Comparison of ENCODE assay signal across 11 cellular contexts in genomic region chr12:27583057-27583797, GRCh38. TPM values are rescaled to one million over a fixed set of nuclear protein-coding genes. Genes with fewer than 3 reads are reported as not detected.
A peak's percentile ranks its signal among the peaks of the same experiment; 100 is the strongest.
DNase-seq lines count a peak whose midpoint lies in the region; ATAC-seq, FAIRE-seq and TF ChIP-seq lines count a peak whose summit lies in the region.
"Had no signal": no experiment of that assay in that cellular context is flagged by ENCODE, and none has a peak within 500 bp of the region (broad histone marks: within the 10 kb centered on the region; RNA-seq: fewer than 3 reads in every experiment).

No MANE protein-coding gene starts in this region.

- DNase-seq in GM12878 (ENCODE audit: low read depth, low spot score) (no peak), foreskin fibroblast (peak; percentile 57 to 76), osteoblast (ENCODE audit: insufficient read length, low spot score, missing footprints) (no peak), uterus (no peak), CD1c-positive myeloid dendritic cell (ENCODE audit: extremely low spot score) (no peak)
- no peak for DNase-seq in activated T-cell treated with anti-CD3 and anti-CD28 coated beads, Interleukin-2, amount 50 U/mL, for 4 hours
- DNase-seq: activated CD8-positive, alpha-beta memory T cell treated with anti-CD3 and anti-CD28 coated beads, Interleukin-2, amount 50 U/mL, for 48 hours; NCI-H1092 treated with DMSO at 0.1 percent for 48 hours; stimulated activated naive CD8-positive, alpha-beta T cell treated with anti-CD3 and anti-CD28 coated beads, Interleukin-15, amount 100 ng/mL, for 72 hours had no signal

- no TSS peak for BruUV-seq in GM12878 (replicated peaks; lab: Mats Ljungman, UMichigan)

- no peak for TF ChIP-seq RAD21 in GM12878 (IDR thresholded peaks at IDR 0.05; ENCODE audit: insufficient read depth, low read depth, low read length)

- no peak overlapping the region for H3K9ac ChIP-seq in GM12878 (ENCODE audit: control insufficient read depth, insufficient read depth, low read length)

- no peaks in the 10 kb centered on the region for H3K36me3 ChIP-seq in GM12878 (ENCODE audit: control insufficient read depth in 2 of 2, insufficient read depth in 2 of 2, low read length in 1 of 2)
- peaks cover 28% of the 10 kb centered on the region for H3K36me3 ChIP-seq in osteoblast (ENCODE audit: insufficient read depth, low read length)
- no peaks in the 10 kb centered on the region for H3K36me3 ChIP-seq in uterus

- no peaks in the 10 kb centered on the region for H3K79me2 ChIP-seq in GM12878 (ENCODE audit: control insufficient read depth, insufficient read depth, low read length)
- peaks cover 96% of the 10 kb centered on the region for H3K79me2 ChIP-seq in osteoblast (ENCODE audit: insufficient read depth, low read length)

- no peak for FAIRE-seq in GM12878 (lab: Jason Lieb, UNC)

- in situ Hi-C loops in GM12878 (cut with MboI): no loop called here

- SMC1A ChIA-PET in GM12878 (lab: Charles Lee; ENCODE audit: uncharacterized antibody, unreplicated experiment): no interaction called here

- H3K9me3 ChIP-seq in GM12878 (replicated peaks; ENCODE audit: control insufficient read depth, insufficient read depth, low read length) (no peaks in the 10 kb centered on the region), osteoblast (ENCODE audit: low read depth, low read length) (no peaks in the 10 kb centered on the region), uterus (no peaks in the 10 kb centered on the region)
- H3K9me3 ChIP-seq: SJSA1 had no signal

- no peaks in the 10 kb centered on the region for H3K9me3 Mint-ChIP-seq in activated T-cell treated with anti-CD3 and anti-CD28 coated beads, Interleukin-2, amount 50 U/mL, for 4 hours
- H3K9me3 Mint-ChIP-seq: stimulated activated naive CD8-positive, alpha-beta T cell treated with anti-CD3 and anti-CD28 coated beads, Interleukin-15, amount 100 ng/mL, for 72 hours had no signal

- H3K27me3 Mint-ChIP-seq in activated T-cell treated with anti-CD3 and anti-CD28 coated beads, Interleukin-2, amount 50 U/mL, for 4 hours (ENCODE audit: low read depth): no peaks in the 10 kb centered on the region
- H3K27me3 Mint-ChIP-seq: stimulated activated naive CD8-positive, alpha-beta T cell treated with anti-CD3 and anti-CD28 coated beads, Interleukin-15, amount 100 ng/mL, for 72 hours had no signal

- 81% methylated on average over 3 of the region's 3 CpGs for WGBS in GM12878 (ENCODE audit: insufficient coverage, insufficient replicate concordance, low lambda C conversion rate, missing lambda C conversion rate)

- H3K4me1 Mint-ChIP-seq in activated T-cell treated with anti-CD3 and anti-CD28 coated beads, Interleukin-2, amount 50 U/mL, for 4 hours (ENCODE audit: low read depth): peaks cover 7% of the 10 kb centered on the region

- H4K20me1 ChIP-seq in GM12878 (ENCODE audit: control insufficient read depth, insufficient read depth) (no peaks in the 10 kb centered on the region), osteoblast (ENCODE audit: insufficient read depth, low read length) (peaks cover 5% of the 10 kb centered on the region)

- H2AFZ ChIP-seq in GM12878 (ENCODE audit: control insufficient read depth, low read depth, low read length): no peak overlapping the region
- H2AFZ ChIP-seq in osteoblast (ENCODE audit: low read length): no peak overlapping the region

- no peak for TF ChIP-seq EP300 in GM12878 (IDR thresholded peaks at IDR 0.05; ENCODE audit: borderline replicate concordance in 1 of 2, control insufficient read depth in 1 of 2, low read depth in 2 of 2, low read length in 2 of 2)

- H3K27ac ChIP-seq in GM12878 (ENCODE audit: control insufficient read depth, insufficient read depth) (no peak overlapping the region), osteoblast (ENCODE audit: low read depth, low read length) (peak overlapping the region; percentile 43), uterus (peak overlapping the region; percentile 38 to 59)
- H3K27ac ChIP-seq: SJSA1 had no signal

- ATAC-seq in GM12878 (no peak), HG02970 (IDR thresholded peaks at IDR 0.05; ENCODE audit: low FRiP score, unreplicated experiment) (no peak)
- no peak for ATAC-seq in activated T-cell treated with anti-CD3 and anti-CD28 coated beads, Interleukin-2, amount 50 U/mL, for 4 hours
- ATAC-seq: stimulated activated naive CD8-positive, alpha-beta T cell treated with anti-CD3 and anti-CD28 coated beads, Interleukin-15, amount 100 ng/mL, for 72 hours had no signal

- no peaks in the 10 kb centered on the region for H3K36me3 Mint-ChIP-seq in activated T-cell treated with anti-CD3 and anti-CD28 coated beads, Interleukin-2, amount 50 U/mL, for 4 hours (ENCODE audit: insufficient read depth)

- POLR2A ChIA-PET in GM12878 (lab: Charles Lee): no interaction called here

- RAD21 ChIA-PET in GM12878 (lab: Charles Lee; ENCODE audit: unreplicated experiment): no interaction called here

- peaks cover 32% of the 10 kb centered on the region for H3K4me1 ChIP-seq in GM12878 (ENCODE audit: control insufficient read depth, insufficient read depth, low read length)
- peaks cover 10% of the 10 kb centered on the region for H3K4me1 ChIP-seq in osteoblast (ENCODE audit: insufficient read depth, low read length)
- H3K4me1 ChIP-seq in uterus: peaks cover 0 to 7% of the 10 kb centered on the region in 2 donors

- H3K4me3 Mint-ChIP-seq in activated T-cell treated with anti-CD3 and anti-CD28 coated beads, Interleukin-2, amount 50 U/mL, for 4 hours: no peak overlapping the region
- H3K4me3 Mint-ChIP-seq: stimulated activated naive CD8-positive, alpha-beta T cell treated with anti-CD3 and anti-CD28 coated beads, Interleukin-15, amount 100 ng/mL, for 72 hours had no signal

- no peak overlapping the region for H3K4me2 ChIP-seq in GM12878 (ENCODE audit: control insufficient read depth, insufficient read depth)
- no peak overlapping the region for H3K4me2 ChIP-seq in osteoblast (ENCODE audit: insufficient read depth, low read length)

- TF ChIP-seq CTCF in GM12878 (IDR thresholded peaks at IDR 0.05 in 2 of 3, conservative IDR thresholded peaks at IDR 0.05 in 1 of 3; ENCODE audit: control insufficient read depth in 2 of 3, extremely low read depth in 1 of 3, insufficient read depth in 1 of 3, low read depth in 3 of 3, low read length in 3 of 3): no peak
- no peak for TF ChIP-seq CTCF in foreskin fibroblast (IDR thresholded peaks at IDR 0.05; ENCODE audit: low read depth, low read length)
- TF ChIP-seq CTCF in osteoblast (IDR thresholded peaks at IDR 0.05; ENCODE audit: extremely low read depth, low read depth, low read length): no peak
- TF ChIP-seq CTCF in uterus (IDR thresholded peaks at IDR 0.05): no peak

- H3K27me3 ChIP-seq in GM12878 (replicated peaks in 1 of 2; ENCODE audit: control insufficient read depth in 2 of 2, insufficient read depth in 2 of 2, low read length in 1 of 2) (no peaks in the 10 kb centered on the region), osteoblast (ENCODE audit: insufficient read depth, low read length) (no peaks in the 10 kb centered on the region), uterus (no peaks in the 10 kb centered on the region)
- H3K27me3 ChIP-seq: SJSA1 had no signal

- intact Hi-C loops in GM12878 (cut with micrococcal nuclease; ENCODE audit: unreplicated experiment) (no loop called here), uterus (cut with DNase I; ENCODE audit: low total_unique reads) (no loop called here)

- CTCF ChIA-PET in GM12878 (lab: Yijun Ruan, JAX): no interaction called here

- H3K4me3 ChIP-seq in GM12878: no peak overlapping the region
- H3K4me3 ChIP-seq in foreskin fibroblast (ENCODE audit: low read depth in 1 of 2, low read length in 2 of 2): no peak overlapping the region
- H3K4me3 ChIP-seq in osteoblast (ENCODE audit: insufficient read depth, low read length): no peak overlapping the region
- no peak overlapping the region for H3K4me3 ChIP-seq in uterus
- H3K4me3 ChIP-seq: SJSA1 had no signal

- TF ChIP-seq POLR2A in GM12878 (IDR thresholded peaks at IDR 0.05; ENCODE audit: low read depth, low read length) (no peak), uterus (IDR thresholded peaks at IDR 0.05) (no peak)

TF ChIP-seq in GM12878, 131 proteins besides CTCF, POLR2A, EP300 and RAD21 (continues in another document):
- no peak for TF ChIP-seq PAX8 (IDR thresholded peaks at IDR 0.05)
- no peak for TF ChIP-seq TCF3 (IDR thresholded peaks at IDR 0.05; ENCODE audit: borderline replicate concordance, insufficient read depth, low read depth, low read length)
- TF ChIP-seq SREBF2 (IDR thresholded peaks at IDR 0.05; ENCODE audit: low read length): no peak
- TF ChIP-seq SIX5 (IDR thresholded peaks at IDR 0.05; ENCODE audit: low read depth, low read length, severe bottlenecking): peak; percentile 2
- TF ChIP-seq RUNX3 (IDR thresholded peaks at IDR 0.05; ENCODE audit: low read length): peak; percentile 89
- no peak for TF ChIP-seq ELK1 (IDR thresholded peaks at IDR 0.05; ENCODE audit: low read depth, low read length)

RNA-seq across cellular contexts. Expression of gene PPFIBP1, which starts 59.2 kb away (rescaled TPM):
- total RNA-seq in GM12878 (2013; cell fraction: nucleolus; rRNA removed): 239 and 251 TPM in 2 replicates
- total RNA-seq in GM12878 (2014; rRNA removed): 3.8 and 4.7 TPM in 2 replicates
- total RNA-seq in GM12878 (2014; rRNA removed; fragmentation: Illumina TruSeq; extraction: Trizol): 2.6 and 3.8 TPM in 2 replicates
- 3.8 and 4.2 TPM in 2 replicates for total RNA-seq in GM12878 (2021)
- 10.0 TPM for polyA plus RNA-seq in GM12878 (2011; ENCODE audit: low read depth)
- polyA plus RNA-seq in GM12878 (2011; rRNA removed): 7.8 and 9.4 TPM in 2 replicates
- 3.5 and 3.6 TPM in 2 replicates for polyA plus RNA-seq in GM12878 (2011; cell fraction: cytosol; rRNA removed)
- polyA plus RNA-seq in GM12878 (2011; cell fraction: nucleus; rRNA removed): 9.8 and 10.8 TPM in 2 replicates
- 11.3 and 22.7 TPM in 2 replicates for polyA plus RNA-seq in GM12878 (2012)
- polyA plus RNA-seq in GM12878 (2014; fragmentation: Illumina TruSeq; extraction: Trizol): 3.5 and 4.7 TPM in 2 replicates
- under 1 TPM; 0.47 to 0.55 TPM for polyA plus RNA-seq in GM12878 (2014; fragmentation: Nextera tagmentation; extraction: Ambion mirVana)
- polyA plus RNA-seq in GM12878 (2014; rRNA removed): 1.9 and 2.8 TPM in 2 replicates
- polyA plus RNA-seq in GM12878 (2016; fragmentation: Nextera tagmentation; extraction: Ambion mirVana): 1 to 10 TPM; 4.7 to 6.8 TPM
- polyA minus RNA-seq in GM12878 (2011; rRNA and poly(A)+ RNA removed): 12.4 and 14.4 TPM in 2 replicates
- polyA minus RNA-seq in GM12878 (2011; cell fraction: cytosol; rRNA and poly(A)+ RNA removed): 3.6 TPM in 2 replicates
- polyA minus RNA-seq in GM12878 (2011; cell fraction: nucleus; rRNA and poly(A)+ RNA removed): 10.6 and 12.5 TPM in 2 replicates
- total RNA-seq in osteoblast: 166 and 179 TPM in 2 replicates
- 100 to 1,000 TPM in 1 of 4 donors, 10 to 100 TPM in 3; 43.8 to 139 (median 82.7) TPM for total RNA-seq in uterus
- total RNA-seq in activated T-cell treated with anti-CD3 and anti-CD28 coated beads, Interleukin-2, amount 50 U/mL, for 4 hours: 10 to 100 TPM in 2 of 3 donors, 1 to 10 TPM in 1; 7.4 to 11.6 (median 10.9) TPM

Comparison
In these comparisons a context has a peak if more than half of its experiments do, and no peak if none do; other contexts are left out.
1. DNase-seq: peak in foreskin fibroblast (2 of 2); none in GM12878 (single experiment), osteoblast (single experiment), uterus (0 of 2), CD1c-positive myeloid dendritic cell (single experiment) and activated T-cell treated with anti-CD3 and anti-CD28 coated beads, Interleukin-2, amount 50 U/mL, for 4 hours (single experiment).